In the genomic region with DNA sequence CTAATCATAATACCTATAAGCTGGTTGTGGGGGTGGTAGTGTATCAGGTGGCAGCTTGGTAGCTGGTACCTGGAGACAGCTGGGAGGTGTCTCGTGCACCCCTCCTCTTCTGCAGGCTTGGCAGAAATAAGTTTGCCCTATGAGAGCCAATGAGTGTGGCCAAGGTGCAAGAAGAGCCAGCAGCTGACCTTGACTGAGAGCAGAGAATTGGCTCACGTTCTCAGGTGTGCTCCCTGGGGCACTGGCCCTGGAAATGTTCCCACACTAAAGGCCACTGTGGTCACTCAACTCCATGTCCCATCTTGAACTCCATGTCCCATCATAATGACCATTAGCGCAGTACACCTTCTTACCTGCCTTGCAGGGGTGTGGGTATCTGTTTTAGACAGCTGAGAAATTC, we compare ENCODE assay signal across 8 cellular contexts.
"Had no signal": no experiment of that assay in that cellular context is flagged by ENCODE, and none has a peak within 500 bp of the region (broad histone marks: within the 10 kb centered on the region; RNA-seq: fewer than 3 reads in every experiment).

No MANE protein-coding gene starts in this region.

- H3K4me3 ChIP-seq: GM12878 had no signal

- FAIRE-seq: G401.6, GM12878, GM12891, GM12892, GM18507, GM19239 had no signal

- DNase-seq: GDM1, GF-D8 had no signal

- ATAC-seq: GM12878 had no signal
